ENCODE assay signal across 9 cellular contexts in genomic region chr13:73715114-73715909, GRCh38.
DNase-seq lines count a peak whose midpoint lies in the region; ATAC-seq, FAIRE-seq and TF ChIP-seq lines count a peak whose summit lies in the region.
"Had no signal": no experiment of that assay in that cellular context is flagged by ENCODE, and none has a peak within 500 bp of the region (broad histone marks: within the 10 kb centered on the region; RNA-seq: fewer than 3 reads in every experiment).

No MANE protein-coding gene starts in this region.

- TF ChIP-seq POLR2A in GM12891 (IDR thresholded peaks at IDR 0.05; ENCODE audit: low read depth, low read length) = no peak

- ATAC-seq in GM18909 (IDR thresholded peaks at IDR 0.05; ENCODE audit: poor library complexity, unreplicated experiment) (peak; percentile 90), HG03139 (IDR thresholded peaks at IDR 0.05; ENCODE audit: unreplicated experiment) (peak; percentile 71)
- peak; percentile 80 to 87 for ATAC-seq in activated T-cell treated with anti-CD3 and anti-CD28 coated beads, Interleukin-2, amount 50 U/mL, for 4 hours

- peaks cover 53% of the 10 kb centered on the region for H3K4me1 Mint-ChIP-seq in activated T-cell treated with anti-CD3 and anti-CD28 coated beads, Interleukin-2, amount 50 U/mL, for 4 hours (ENCODE audit: low read depth)

- peak overlapping the region; percentile 55 for H3K4me3 Mint-ChIP-seq in activated T-cell treated with anti-CD3 and anti-CD28 coated beads, Interleukin-2, amount 50 U/mL, for 4 hours
- H3K4me3 Mint-ChIP-seq: brain had no signal

- H3K9me3 Mint-ChIP-seq in activated T-cell treated with anti-CD3 and anti-CD28 coated beads, Interleukin-2, amount 50 U/mL, for 4 hours = no peaks in the 10 kb centered on the region
- H3K9me3 Mint-ChIP-seq: brain had no signal

- H3K36me3 Mint-ChIP-seq in activated T-cell treated with anti-CD3 and anti-CD28 coated beads, Interleukin-2, amount 50 U/mL, for 4 hours (ENCODE audit: insufficient read depth) = peaks cover 31% of the 10 kb centered on the region

- FAIRE-seq in GM12891 (lab: Jason Lieb, UNC) = no peak

- DNase-seq in activated T-cell treated with anti-CD3 and anti-CD28 coated beads, Interleukin-2, amount 50 U/mL, for 4 hours = peak; percentile 27
- DNase-seq in stimulated activated CD4-positive, alpha-beta T cell treated with anti-CD3 and anti-CD28 coated beads, Interleukin-12 subunit alpha, Interleukin-12 subunit beta, amount 100 ng/mL, for 48 hours (ENCODE audit: low read depth in 2 of 3, low spot score in 1 of 3) = peak; percentile 26 to 41 (median 33)
- no peak for DNase-seq in A172 (ENCODE audit: low spot score)
- no peak for DNase-seq in NCI-H2196 (lab: John Stamatoyannopoulos, UW; ENCODE audit: unreplicated experiment)
- DNase-seq in HCEC 1CT = no peak
- DNase-seq in GM12891 (ENCODE audit: insufficient read length, low spot score) = no peak

- no peaks in the 10 kb centered on the region for H3K27me3 Mint-ChIP-seq in activated T-cell treated with anti-CD3 and anti-CD28 coated beads, Interleukin-2, amount 50 U/mL, for 4 hours (ENCODE audit: low read depth)
- H3K27me3 Mint-ChIP-seq: brain had no signal

TF ChIP-seq in GM12891, 5 proteins besides CTCF, POLR2A, EP300 and RAD21:
- TF ChIP-seq SPI1 (IDR thresholded peaks at IDR 0.05; ENCODE audit: low read depth, low read length) (no peak), PAX5 (IDR thresholded peaks at IDR 0.05; ENCODE audit: insufficient read depth, low read length, severe bottlenecking) (no peak), TAF1 (IDR thresholded peaks at IDR 0.05; ENCODE audit: low read depth, low read length) (no peak), POLR2AphosphoS5 (IDR thresholded peaks at IDR 0.05; ENCODE audit: low read depth, low read length) (no peak), POU2F2 (IDR thresholded peaks at IDR 0.05; ENCODE audit: low read depth, low read length) (no peak)

Comparison
In these comparisons a context has a peak if more than half of its experiments do, and no peak if none do; other contexts are left out.
1. DNase-seq: peak in activated T-cell treated with anti-CD3 and anti-CD28 coated beads, Interleukin-2, amount 50 U/mL, for 4 hours (single experiment) and stimulated activated CD4-positive, alpha-beta T cell treated with anti-CD3 and anti-CD28 coated beads, Interleukin-12 subunit alpha, Interleukin-12 subunit beta, amount 100 ng/mL, for 48 hours (3 of 3); none in A172 (single experiment), NCI-H2196 (single experiment), HCEC 1CT (single experiment) and GM12891 (single experiment).
2. Peak in every context shown above with its lines, with median percentiles within 50 percentile points of each other: ATAC-seq.